Comparison of ENCODE assay signal across 2 cellular contexts in the genomic region with DNA sequence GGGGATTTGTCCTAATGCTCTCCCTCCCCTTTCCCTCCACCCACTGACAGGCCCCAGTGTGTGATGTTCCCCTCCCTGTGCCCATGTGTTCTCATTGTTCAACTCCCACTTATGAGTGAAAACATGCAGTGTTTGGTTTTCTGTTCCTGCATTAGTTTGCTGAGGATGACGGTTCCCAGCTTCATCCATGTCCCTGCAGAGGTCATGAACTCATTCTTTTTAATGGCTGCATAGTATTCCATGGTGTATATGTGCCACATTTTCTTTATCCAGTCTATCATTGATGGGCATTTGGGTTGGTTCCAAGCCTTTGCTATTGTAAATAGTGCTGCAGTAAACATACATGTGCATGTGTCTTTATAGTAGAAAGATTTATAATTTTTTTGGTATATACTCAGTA. TPM values are rescaled to one million over a fixed set of nuclear protein-coding genes. Genes with fewer than 3 reads are reported as not detected.
"Had no signal": no experiment of that assay in that cellular context is flagged by ENCODE, and none has a peak within 500 bp of the region (broad histone marks: within the 10 kb centered on the region; RNA-seq: fewer than 3 reads in every experiment).

No MANE protein-coding gene starts in this region.

RNA-seq across cellular contexts. Expression of a gene that starts 26.9 kb away (rescaled TPM):
- total RNA-seq: GM23248, H4 had no signal
